ENCODE assay signal across 1 cellular context in the genomic region with DNA sequence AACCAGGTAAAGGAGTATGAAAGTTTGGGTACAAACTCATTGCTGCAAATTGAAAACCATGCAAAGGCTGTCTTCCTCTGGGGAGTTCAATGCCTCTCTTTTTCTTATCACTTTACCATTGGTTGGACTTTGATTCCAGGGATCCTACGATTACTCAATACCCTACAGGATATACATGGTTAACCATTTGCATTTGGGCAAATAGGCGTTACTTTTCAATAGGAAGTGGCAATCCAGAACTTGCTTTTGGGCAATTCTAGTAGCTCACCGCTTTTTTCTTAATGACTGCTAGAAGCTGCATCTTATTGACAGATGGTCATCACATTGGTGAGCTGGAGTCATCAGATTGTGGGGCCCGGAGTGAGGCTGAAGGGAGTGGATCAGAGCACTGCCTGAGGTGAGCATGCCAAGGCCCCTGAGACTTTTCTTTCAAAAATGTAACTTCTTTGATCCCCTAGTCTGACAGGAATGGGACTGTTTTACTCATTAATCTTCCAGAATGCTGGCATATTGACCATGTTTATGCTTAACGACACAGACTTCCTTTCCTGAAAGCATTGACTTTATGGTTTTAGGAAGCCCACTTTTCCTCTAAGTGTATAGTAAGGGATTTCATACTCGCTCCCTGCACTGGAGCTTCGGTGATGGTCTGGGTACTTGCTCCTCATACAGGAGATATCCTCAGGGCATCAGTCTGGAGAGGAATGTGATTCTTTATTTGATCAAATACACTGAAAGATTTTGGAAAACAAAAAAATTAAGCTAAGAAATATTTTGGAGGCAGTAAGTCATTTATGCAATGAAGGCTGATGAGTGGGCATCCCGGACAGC.
TF ChIP-seq lines count a peak whose summit lies in the region.

A gene (plus strand): TSS at position 270 of the 831 bp plus-strand sequence. CDS start 13,039 bp downstream, outside the sequence.

TF ChIP-seq in HepG2, 621 proteins besides CTCF, POLR2A, EP300 and RAD21 (continued from another document and continues in another):
- TF ChIP-seq ZNF160 (CRISPR knock-in tag; IDR thresholded peaks at IDR 0.05): 0 out of 2 replicates have a peak, but pooled peaks have one; percentile 44
- TF ChIP-seq, protein P1, sequence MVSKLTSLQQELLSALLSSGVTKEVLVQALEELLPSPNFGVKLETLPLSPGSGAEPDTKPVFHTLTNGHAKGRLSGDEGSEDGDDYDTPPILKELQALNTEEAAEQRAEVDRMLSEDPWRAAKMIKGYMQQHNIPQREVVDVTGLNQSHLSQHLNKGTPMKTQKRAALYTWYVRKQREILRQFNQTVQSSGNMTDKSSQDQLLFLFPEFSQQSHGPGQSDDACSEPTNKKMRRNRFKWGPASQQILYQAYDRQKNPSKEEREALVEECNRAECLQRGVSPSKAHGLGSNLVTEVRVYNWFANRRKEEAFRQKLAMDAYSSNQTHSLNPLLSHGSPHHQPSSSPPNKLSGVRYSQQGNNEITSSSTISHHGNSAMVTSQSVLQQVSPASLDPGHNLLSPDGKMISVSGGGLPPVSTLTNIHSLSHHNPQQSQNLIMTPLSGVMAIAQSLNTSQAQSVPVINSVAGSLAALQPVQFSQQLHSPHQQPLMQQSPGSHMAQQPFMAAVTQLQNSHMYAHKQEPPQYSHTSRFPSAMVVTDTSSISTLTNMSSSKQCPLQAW (CRISPR knock-in tag; IDR thresholded peaks at IDR 0.05): peak; percentile 56
- no peak for TF ChIP-seq ZNF569 (CRISPR knock-in tag; IDR thresholded peaks at IDR 0.05; ENCODE audit: borderline replicate concordance)
- peak; percentile 98 for TF ChIP-seq ZNF652 (CRISPR knock-in tag; IDR thresholded peaks at IDR 0.05; ENCODE audit: borderline replicate concordance, low read depth)
- no peak for TF ChIP-seq HNRNPUL1 (IDR thresholded peaks at IDR 0.05; ENCODE audit: low read depth, low read length)
- TF ChIP-seq CEBPG (CRISPR knock-in tag; IDR thresholded peaks at IDR 0.05): peak; percentile 98
- no peak for TF ChIP-seq ZNF441 (CRISPR knock-in tag; IDR thresholded peaks at IDR 0.05; ENCODE audit: borderline replicate concordance)
- TF ChIP-seq, protein P2, sequence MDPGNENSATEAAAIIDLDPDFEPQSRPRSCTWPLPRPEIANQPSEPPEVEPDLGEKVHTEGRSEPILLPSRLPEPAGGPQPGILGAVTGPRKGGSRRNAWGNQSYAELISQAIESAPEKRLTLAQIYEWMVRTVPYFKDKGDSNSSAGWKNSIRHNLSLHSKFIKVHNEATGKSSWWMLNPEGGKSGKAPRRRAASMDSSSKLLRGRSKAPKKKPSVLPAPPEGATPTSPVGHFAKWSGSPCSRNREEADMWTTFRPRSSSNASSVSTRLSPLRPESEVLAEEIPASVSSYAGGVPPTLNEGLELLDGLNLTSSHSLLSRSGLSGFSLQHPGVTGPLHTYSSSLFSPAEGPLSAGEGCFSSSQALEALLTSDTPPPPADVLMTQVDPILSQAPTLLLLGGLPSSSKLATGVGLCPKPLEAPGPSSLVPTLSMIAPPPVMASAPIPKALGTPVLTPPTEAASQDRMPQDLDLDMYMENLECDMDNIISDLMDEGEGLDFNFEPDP (CRISPR knock-in tag; conservative IDR thresholded peaks at IDR 0.05): 0 out of 2 replicates have a peak, but pooled peaks have one; percentile 88
- no peak for TF ChIP-seq CCAR2 (optimal IDR thresholded peaks at IDR 0.05; ENCODE audit: low read depth, low read length)
- no peak for TF ChIP-seq MTA3 (CRISPR knock-in tag; IDR thresholded peaks at IDR 0.05)
- TF ChIP-seq SNAI1 (CRISPR knock-in tag; IDR thresholded peaks at IDR 0.05; ENCODE audit: borderline replicate concordance): peak; percentile 25; the same call in 1 of the 2 replicates
- no peak for TF ChIP-seq ZNF180 (CRISPR knock-in tag; IDR thresholded peaks at IDR 0.05; ENCODE audit: borderline replicate concordance, low read depth)
- no peak for TF ChIP-seq ZNF232 (CRISPR knock-in tag; IDR thresholded peaks at IDR 0.05; ENCODE audit: borderline replicate concordance)
- TF ChIP-seq, protein P3, sequence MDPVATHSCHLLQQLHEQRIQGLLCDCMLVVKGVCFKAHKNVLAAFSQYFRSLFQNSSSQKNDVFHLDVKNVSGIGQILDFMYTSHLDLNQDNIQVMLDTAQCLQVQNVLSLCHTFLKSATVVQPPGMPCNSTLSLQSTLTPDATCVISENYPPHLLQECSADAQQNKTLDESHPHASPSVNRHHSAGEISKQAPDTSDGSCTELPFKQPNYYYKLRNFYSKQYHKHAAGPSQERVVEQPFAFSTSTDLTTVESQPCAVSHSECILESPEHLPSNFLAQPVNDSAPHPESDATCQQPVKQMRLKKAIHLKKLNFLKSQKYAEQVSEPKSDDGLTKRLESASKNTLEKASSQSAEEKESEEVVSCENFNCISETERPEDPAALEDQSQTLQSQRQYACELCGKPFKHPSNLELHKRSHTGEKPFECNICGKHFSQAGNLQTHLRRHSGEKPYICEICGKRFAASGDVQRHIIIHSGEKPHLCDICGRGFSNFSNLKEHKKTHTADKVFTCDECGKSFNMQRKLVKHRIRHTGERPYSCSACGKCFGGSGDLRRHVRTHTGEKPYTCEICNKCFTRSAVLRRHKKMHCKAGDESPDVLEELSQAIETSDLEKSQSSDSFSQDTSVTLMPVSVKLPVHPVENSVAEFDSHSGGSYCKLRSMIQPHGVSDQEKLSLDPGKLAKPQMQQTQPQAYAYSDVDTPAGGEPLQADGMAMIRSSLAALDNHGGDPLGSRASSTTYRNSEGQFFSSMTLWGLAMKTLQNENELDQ (CRISPR knock-in tag; IDR thresholded peaks at IDR 0.05; ENCODE audit: borderline replicate concordance): no peak
- 0 out of 2 replicates have a peak, but pooled peaks have one; percentile 40 for TF ChIP-seq GFI1 (CRISPR knock-in tag; IDR thresholded peaks at IDR 0.05; ENCODE audit: borderline replicate concordance)
- no peak for TF ChIP-seq REXO4 (CRISPR knock-in tag; IDR thresholded peaks at IDR 0.05; ENCODE audit: borderline replicate concordance)
- TF ChIP-seq RBM22 (optimal IDR thresholded peaks at IDR 0.05; ENCODE audit: low read length): no peak
- 0 out of 2 replicates have a peak, but pooled peaks have one; percentile 27 for TF ChIP-seq MAZ (IDR thresholded peaks at IDR 0.05; ENCODE audit: borderline replicate concordance, low read depth, low read length)
- no peak for TF ChIP-seq MAZ (CRISPR knock-in tag; IDR thresholded peaks at IDR 0.05; ENCODE audit: low read depth)
- TF ChIP-seq TBL1XR1 (IDR thresholded peaks at IDR 0.05; ENCODE audit: borderline replicate concordance, low read length, partially characterized antibody): no peak
- TF ChIP-seq ZFP1 (CRISPR knock-in tag; IDR thresholded peaks at IDR 0.05): peak; percentile 54; the same call in 1 of the 2 replicates
- TF ChIP-seq HMG20A (CRISPR knock-in tag; IDR thresholded peaks at IDR 0.05; ENCODE audit: borderline replicate concordance): peak; percentile 85; the same call in 1 of the 2 replicates
- TF ChIP-seq, protein P4, sequence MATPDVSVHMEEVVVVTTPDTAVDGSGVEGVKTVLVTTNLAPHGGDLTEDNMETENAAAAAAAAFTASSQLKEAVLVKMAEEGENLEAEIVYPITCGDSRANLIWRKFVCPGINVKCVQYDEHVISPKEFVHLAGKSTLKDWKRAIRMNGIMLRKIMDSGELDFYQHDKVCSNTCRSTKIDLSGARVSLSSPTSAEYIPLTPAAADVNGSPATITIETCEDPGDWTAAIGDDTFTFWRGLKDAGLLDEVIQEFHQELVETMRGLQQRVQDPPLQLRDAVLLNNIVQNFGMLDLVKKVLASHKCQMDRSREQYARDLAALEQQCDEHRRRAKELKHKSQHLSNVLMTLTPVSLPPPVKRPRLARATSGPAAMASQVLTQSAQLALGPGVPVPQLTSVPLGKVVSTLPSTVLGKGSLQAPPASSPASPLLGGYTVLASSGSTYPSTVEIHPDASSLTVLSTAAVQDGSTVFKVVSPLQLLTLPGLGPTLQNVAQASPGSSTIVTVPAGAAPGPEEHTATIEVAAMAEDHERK (CRISPR knock-in tag; IDR thresholded peaks at IDR 0.05; ENCODE audit: low read depth): no peak
- TF ChIP-seq HNRNPLL (IDR thresholded peaks at IDR 0.05; ENCODE audit: low read depth, low read length, poor library complexity, severe bottlenecking): no peak
- TF ChIP-seq XBP1 (CRISPR knock-in tag; IDR thresholded peaks at IDR 0.05): no peak
- no peak for TF ChIP-seq RBM39 (IDR thresholded peaks at IDR 0.05; ENCODE audit: low read depth, low read length, poor library complexity, severe bottlenecking)
- no peak for TF ChIP-seq GABPA (IDR thresholded peaks at IDR 0.05; ENCODE audit: low read depth, low read length)
- peak; percentile 66 for TF ChIP-seq GABPA (CRISPR knock-in tag; IDR thresholded peaks at IDR 0.05; ENCODE audit: low read depth)
- peak; percentile 80 for TF ChIP-seq KDM6A (CRISPR knock-in tag; IDR thresholded peaks at IDR 0.05; ENCODE audit: low read depth)
- peak; percentile 95 for TF ChIP-seq HNF4G (IDR thresholded peaks at IDR 0.05; ENCODE audit: borderline replicate concordance, low read depth, low read length)
- peak; percentile 63; the same call in 1 of the 2 replicates for TF ChIP-seq HNF4G (CRISPR knock-in tag; IDR thresholded peaks at IDR 0.05; ENCODE audit: borderline replicate concordance, low read depth)
- TF ChIP-seq, protein P5, sequence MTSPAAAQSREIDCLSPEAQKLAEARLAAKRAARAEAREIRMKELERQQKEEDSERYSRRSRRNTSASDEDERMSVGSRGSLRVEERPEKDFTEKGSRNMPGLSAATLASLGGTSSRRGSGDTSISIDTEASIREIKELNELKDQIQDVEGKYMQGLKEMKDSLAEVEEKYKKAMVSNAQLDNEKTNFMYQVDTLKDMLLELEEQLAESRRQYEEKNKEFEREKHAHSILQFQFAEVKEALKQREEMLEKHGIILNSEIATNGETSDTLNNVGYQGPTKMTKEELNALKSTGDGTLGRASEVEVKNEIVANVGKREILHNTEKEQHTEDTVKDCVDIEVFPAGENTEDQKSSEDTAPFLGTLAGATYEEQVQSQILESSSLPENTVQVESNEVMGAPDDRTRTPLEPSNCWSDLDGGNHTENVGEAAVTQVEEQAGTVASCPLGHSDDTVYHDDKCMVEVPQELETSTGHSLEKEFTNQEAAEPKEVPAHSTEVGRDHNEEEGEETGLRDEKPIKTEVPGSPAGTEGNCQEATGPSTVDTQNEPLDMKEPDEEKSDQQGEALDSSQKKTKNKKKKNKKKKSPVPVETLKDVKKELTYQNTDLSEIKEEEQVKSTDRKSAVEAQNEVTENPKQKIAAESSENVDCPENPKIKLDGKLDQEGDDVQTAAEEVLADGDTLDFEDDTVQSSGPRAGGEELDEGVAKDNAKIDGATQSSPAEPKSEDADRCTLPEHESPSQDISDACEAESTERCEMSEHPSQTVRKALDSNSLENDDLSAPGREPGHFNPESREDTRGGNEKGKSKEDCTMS (CRISPR knock-in tag; conservative IDR thresholded peaks at IDR 0.05): no peak
- TF ChIP-seq TCF12 (IDR thresholded peaks at IDR 0.05): no peak
- TF ChIP-seq TCF12 (CRISPR knock-in tag; IDR thresholded peaks at IDR 0.05): no peak
- TF ChIP-seq ZBTB38 (CRISPR knock-in tag; IDR thresholded peaks at IDR 0.05): no peak
- TF ChIP-seq MTF1 (CRISPR knock-in tag; IDR thresholded peaks at IDR 0.05): no peak
- no peak for TF ChIP-seq CBX5 (CRISPR knock-in tag; IDR thresholded peaks at IDR 0.05; ENCODE audit: borderline replicate concordance)
- TF ChIP-seq ZNF660 (CRISPR knock-in tag; IDR thresholded peaks at IDR 0.05; ENCODE audit: borderline replicate concordance, low read depth): no peak
- no peak for TF ChIP-seq RORA (CRISPR knock-in tag; IDR thresholded peaks at IDR 0.05)
- TF ChIP-seq MTF2 (CRISPR knock-in tag; IDR thresholded peaks at IDR 0.05; ENCODE audit: borderline replicate concordance): no peak
- TF ChIP-seq ZNF33B (CRISPR knock-in tag; IDR thresholded peaks at IDR 0.05): no peak
- TF ChIP-seq XRCC5 (optimal IDR thresholded peaks at IDR 0.05; ENCODE audit: low read length): peak; percentile 46
- TF ChIP-seq ZNF629 (CRISPR knock-in tag; conservative IDR thresholded peaks at IDR 0.05): peak; percentile 61; the same call in 1 of the 2 replicates
- peak; percentile 28; the same call in 1 of the 2 replicates for TF ChIP-seq BRD4 (CRISPR knock-in tag; IDR thresholded peaks at IDR 0.05)
- TF ChIP-seq SIX4 (CRISPR knock-in tag; IDR thresholded peaks at IDR 0.05): peak; percentile 71
- TF ChIP-seq CHCHD3 (CRISPR knock-in tag; IDR thresholded peaks at IDR 0.05): no peak
- no peak for TF ChIP-seq IKZF1 (IDR thresholded peaks at IDR 0.05)
- TF ChIP-seq ZSCAN22 (CRISPR knock-in tag; IDR thresholded peaks at IDR 0.05): no peak
- TF ChIP-seq, protein P6, sequence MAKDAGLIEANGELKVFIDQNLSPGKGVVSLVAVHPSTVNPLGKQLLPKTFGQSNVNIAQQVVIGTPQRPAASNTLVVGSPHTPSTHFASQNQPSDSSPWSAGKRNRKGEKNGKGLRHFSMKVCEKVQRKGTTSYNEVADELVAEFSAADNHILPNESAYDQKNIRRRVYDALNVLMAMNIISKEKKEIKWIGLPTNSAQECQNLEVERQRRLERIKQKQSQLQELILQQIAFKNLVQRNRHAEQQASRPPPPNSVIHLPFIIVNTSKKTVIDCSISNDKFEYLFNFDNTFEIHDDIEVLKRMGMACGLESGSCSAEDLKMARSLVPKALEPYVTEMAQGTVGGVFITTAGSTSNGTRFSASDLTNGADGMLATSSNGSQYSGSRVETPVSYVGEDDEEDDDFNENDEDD (CRISPR knock-in tag; IDR thresholded peaks at IDR 0.05; ENCODE audit: borderline replicate concordance): no peak
- TF ChIP-seq FOSL2 (CRISPR knock-in tag; IDR thresholded peaks at IDR 0.05): peak; percentile 62
- TF ChIP-seq ZNF205 (CRISPR knock-in tag; IDR thresholded peaks at IDR 0.05): peak; percentile 72
- TF ChIP-seq PHB2 (IDR thresholded peaks at IDR 0.05; ENCODE audit: partially characterized antibody): no peak
- TF ChIP-seq ZNF350 (CRISPR knock-in tag; IDR thresholded peaks at IDR 0.05; ENCODE audit: borderline replicate concordance, low read depth): no peak
- TF ChIP-seq MIER3 (CRISPR knock-in tag; IDR thresholded peaks at IDR 0.05; ENCODE audit: borderline replicate concordance): peak; percentile 84; the same call in 1 of the 2 replicates
- no peak for TF ChIP-seq IRX3 (CRISPR knock-in tag; IDR thresholded peaks at IDR 0.05; ENCODE audit: borderline replicate concordance, low read depth)
- no peak for TF ChIP-seq SSRP1 (CRISPR knock-in tag; IDR thresholded peaks at IDR 0.05)
- TF ChIP-seq ELF3 (CRISPR knock-in tag; IDR thresholded peaks at IDR 0.05): peak; percentile 86
- no peak for TF ChIP-seq GATAD1 (CRISPR knock-in tag; IDR thresholded peaks at IDR 0.05)
- TF ChIP-seq KDM2A (CRISPR knock-in tag; IDR thresholded peaks at IDR 0.05; ENCODE audit: borderline replicate concordance, low read depth): no peak
- no peak; the same call in 1 of the 2 replicates for TF ChIP-seq ATF1 (CRISPR knock-in tag; IDR thresholded peaks at IDR 0.05)
